Comparison of ENCODE assay signal across 20 cellular contexts in the genomic region with DNA sequence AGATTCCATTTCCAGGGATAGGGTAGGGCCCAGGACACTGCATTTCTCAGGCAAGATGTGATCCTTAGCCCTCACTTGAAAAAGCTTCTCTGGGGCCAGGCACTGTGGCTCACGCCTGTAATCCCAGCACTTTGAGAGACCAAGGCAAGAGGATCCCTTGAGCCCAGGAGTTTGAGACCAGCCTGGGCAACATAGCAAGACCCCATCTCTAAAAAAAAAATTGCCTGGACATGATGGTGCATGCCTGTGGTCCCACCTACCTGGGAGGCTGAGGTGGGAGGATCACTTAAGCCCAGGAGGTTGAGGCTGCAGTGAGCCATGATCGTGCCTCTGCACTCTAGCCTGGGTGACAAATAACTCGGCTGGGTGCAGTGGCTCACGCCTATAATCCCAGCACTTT. TPM values are rescaled to one million over a fixed set of nuclear protein-coding genes. Genes with fewer than 3 reads are reported as not detected.
"Had no signal": no experiment of that assay in that cellular context is flagged by ENCODE, and none has a peak within 500 bp of the region (broad histone marks: within the 10 kb centered on the region; RNA-seq: fewer than 3 reads in every experiment).

No MANE protein-coding gene starts in this region.

RNA-seq across cellular contexts. Expression of a gene that starts 33.7 kb away (rescaled TPM):
- total RNA-seq: activated CD4-positive, alpha-beta memory T cell treated with anti-CD3 and anti-CD28 coated beads for 36 hours; activated CD4-positive, alpha-beta T cell treated with anti-CD3 and anti-CD28 coated beads, Interleukin-2, amount 10 ng/mL, durations not matched to agents 24 days and 14 days; activated T-helper 1 cell treated with anti-CD3 and anti-CD28 coated beads, Interleukin-12 subunit alpha, Interleukin-12 subunit beta, Interleukin-2, Interleukin-4 antibody, amounts not matched to agents 30 ng/mL and 10 ng/mL and 1 ng/mL, durations not matched to agents 14 hours and 24 hours and 36 hours; aorta; chondrocyte; dermis blood vessel endothelial cell; esophagus squamous epithelium; fibroblast of lung; fibroblast of villous mesenchyme; heart left ventricle; T-helper 17 cell had no signal
- polyA plus RNA-seq: fibroblast of lung had no signal

RNA-seq across cellular contexts. Expression of a gene that starts 36.6 kb away (rescaled TPM):
- total RNA-seq: activated CD4-positive, alpha-beta memory T cell treated with anti-CD3 and anti-CD28 coated beads for 36 hours; activated CD4-positive, alpha-beta T cell treated with anti-CD3 and anti-CD28 coated beads for 36 hours; activated CD4-positive, alpha-beta T cell treated with anti-CD3 and anti-CD28 coated beads, Interleukin-2, amount 10 ng/mL, durations not matched to agents 24 days and 14 days; activated CD8-positive, alpha-beta memory T cell treated with anti-CD3 and anti-CD28 coated beads for 36 hours; activated CD8-positive, alpha-beta memory T cell treated with anti-CD3 and anti-CD28 coated beads, Interleukin-2, amount 10 ng/mL, durations not matched to agents 7 days and 5 days; activated CD8-positive, alpha-beta T cell treated with anti-CD3 and anti-CD28 coated beads, Interleukin-2, amount 10 ng/mL, durations not matched to agents 7 days and 5 days; activated naive CD4-positive, alpha-beta T cell treated with anti-CD3 and anti-CD28 coated beads for 36 hours; activated naive CD8-positive, alpha-beta T cell treated with anti-CD3 and anti-CD28 coated beads for 36 hours; activated T-helper 1 cell treated with anti-CD3 and anti-CD28 coated beads, Interleukin-12 subunit alpha, Interleukin-12 subunit beta, Interleukin-2, Interleukin-4 antibody, amounts not matched to agents 30 ng/mL and 10 ng/mL and 1 ng/mL, durations not matched to agents 14 hours and 24 hours and 36 hours; activated T-helper 2 cell treated with anti-CD3 and anti-CD28 coated beads, Interferon-gamma antibody, Interleukin-2, Interleukin-4, amounts not matched to agents 10 μg/mL and 5 μg/mL and 100 μg/mL, durations not matched to agents 14 hours and 24 hours and 36 hours; adrenal gland; aorta; body of pancreas; chondrocyte; dermis blood vessel endothelial cell; esophagus squamous epithelium; fibroblast of lung; fibroblast of villous mesenchyme; heart left ventricle; T-helper 17 cell had no signal
- polyA plus RNA-seq: adrenal gland, aorta, fibroblast of lung, heart left ventricle had no signal
